ENCODE assay signal across 23 cellular contexts in the genomic region with DNA sequence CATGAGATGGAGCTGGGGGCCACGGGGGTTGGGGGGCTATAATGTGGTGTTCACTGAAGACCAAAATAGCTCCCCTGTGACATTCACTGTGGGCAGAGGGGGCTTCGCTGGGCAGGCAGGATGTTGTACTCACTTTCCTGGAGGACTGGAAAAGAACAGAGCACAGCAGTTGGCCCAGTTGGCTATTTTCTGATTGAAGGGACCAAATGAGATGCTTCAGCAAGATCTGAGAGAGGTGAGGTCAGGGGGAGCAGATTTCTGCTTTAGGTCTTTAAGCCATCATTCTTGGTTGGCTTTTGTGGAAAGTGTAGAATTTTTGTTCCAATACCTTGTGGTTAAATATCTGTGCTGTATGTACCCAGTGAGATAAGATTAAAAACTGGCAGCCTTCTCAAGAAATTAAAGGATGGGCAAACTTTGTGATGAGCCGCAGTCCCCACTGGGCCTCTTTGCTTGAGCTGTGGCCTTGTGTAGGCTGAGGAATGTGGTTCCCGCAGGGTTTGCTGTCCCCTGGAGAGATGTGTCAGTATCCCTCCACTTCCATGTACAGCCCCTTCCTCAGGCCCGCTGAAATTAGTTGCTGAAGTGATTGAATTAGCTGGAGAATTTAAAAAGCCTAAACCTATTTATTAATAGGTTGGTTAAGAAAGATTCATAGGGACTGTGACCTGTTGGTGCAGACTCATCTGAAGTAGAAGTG.
"Had no signal": no experiment of that assay in that cellular context is flagged by ENCODE, and none has a peak within 500 bp of the region (broad histone marks: within the 10 kb centered on the region; RNA-seq: fewer than 3 reads in every experiment).

No MANE protein-coding gene starts in this region.

- H3K27me3 Mint-ChIP-seq: activated CD4-positive, alpha-beta T cell treated with anti-CD3 and anti-CD28 coated beads, Interleukin-2, amount 10 ng/mL, durations not matched to agents 7 days and 5 days; activated naive CD4-positive, alpha-beta T cell treated with anti-CD3 and anti-CD28 coated beads, Interleukin-2, amount 50 U/mL, for 24 hours; dendritic cell treated with granulocyte-macrophage colony-stimulating factor and Interleukin-4, amounts not matched to agents 40 ng/mL and 50 ng/mL, for 4 days had no signal

- H3K79me2 ChIP-seq: hepatocyte had no signal

- H3K9me3 ChIP-seq: ovary, thyroid gland had no signal

- H2AFZ ChIP-seq: hepatocyte had no signal

- H3K4me1 Mint-ChIP-seq: activated CD4-positive, alpha-beta T cell treated with anti-CD3 and anti-CD28 coated beads, Interleukin-2, amount 10 ng/mL, durations not matched to agents 7 days and 5 days; activated naive CD4-positive, alpha-beta T cell treated with anti-CD3 and anti-CD28 coated beads, Interleukin-2, amount 50 U/mL, for 24 hours had no signal

- H3K27me3 ChIP-seq: hepatocyte, ovary, thyroid gland had no signal

- H3K4me3 ChIP-seq: hepatocyte, ovary, SK-N-MC, thyroid gland had no signal

- H3K36me3 Mint-ChIP-seq: natural killer cell treated with Interleukin-12 subunit alpha and Interleukin-12 subunit beta and Interleukin-15 and Interleukin-18, amount 100 ng/mL, for 72 hours had no signal

- H3K4me2 ChIP-seq: hepatocyte had no signal

- H3K36me3 ChIP-seq: ovary had no signal

- FAIRE-seq: bronchial epithelial cell, islet of Langerhans had no signal

- ATAC-seq: activated CD4-positive, CD25-positive, alpha-beta regulatory T cell treated with anti-CD3 and anti-CD28 coated beads, Interleukin-2, amount 50 U/mL, for 24 hours; activated CD8-positive, alpha-beta T cell treated with anti-CD3 and anti-CD28 coated beads, Interleukin-2, amount 10 ng/mL, durations not matched to agents 7 days and 5 days; activated T-cell treated with anti-CD3 and anti-CD28 coated beads, Interleukin-2, amount 50 U/mL, for 72 hours; left cardiac atrium; natural killer cell treated with Interleukin-12 subunit alpha and Interleukin-12 subunit beta and Interleukin-15 and Interleukin-18, amount 100 ng/mL, for 72 hours; sciatic nerve had no signal

- DNase-seq: activated CD4-positive, alpha-beta T cell treated with anti-CD3 and anti-CD28 coated beads, Interleukin-2, amount 10 ng/mL, durations not matched to agents 7 days and 5 days; activated CD8-positive, alpha-beta memory T cell treated with anti-CD3 and anti-CD28 coated beads, Interleukin-2, amount 50 U/mL, for 48 hours; activated CD8-positive, alpha-beta T cell treated with anti-CD3 and anti-CD28 coated beads, Interleukin-2, amount 10 ng/mL, durations not matched to agents 7 days and 5 days; activated effector memory CD4-positive, alpha-beta T cell treated with anti-CD3 and anti-CD28 coated beads, Interleukin-2, amount 50 U/mL, for 16 hours; activated T-cell treated with anti-CD3 and anti-CD28 coated beads, Interleukin-2, amount 50 U/mL, for 72 hours; amygdala; cerebellar nuclear complex; effector memory CD4-positive, alpha-beta T cell; left cardiac atrium; mesendoderm; ovary; stimulated activated CD8-positive, alpha-beta memory T cell treated with anti-CD3 and anti-CD28 coated beads, Interleukin-4, amount 100 ng/mL, for 48 hours; stimulated activated naive CD4-positive, alpha-beta T cell treated with Interleukin-2 at 50 U/mL for 16 hours; thyroid gland had no signal

- H3K27ac ChIP-seq: hepatocyte, ovary, SK-N-MC, thyroid gland had no signal

- H3K4me3 Mint-ChIP-seq: activated CD4-positive, alpha-beta T cell treated with anti-CD3 and anti-CD28 coated beads, Interleukin-2, amount 10 ng/mL, durations not matched to agents 7 days and 5 days; activated CD8-positive, alpha-beta T cell treated with anti-CD3 and anti-CD28 coated beads, Interleukin-2, amount 10 ng/mL, durations not matched to agents 7 days and 5 days; activated naive CD4-positive, alpha-beta T cell treated with anti-CD3 and anti-CD28 coated beads, Interleukin-2, amount 50 U/mL, for 24 hours; activated T-cell treated with anti-CD3 and anti-CD28 coated beads, Interleukin-2, amount 50 U/mL, for 72 hours; dendritic cell treated with granulocyte-macrophage colony-stimulating factor and Interleukin-4, amounts not matched to agents 40 ng/mL and 50 ng/mL, for 4 days; natural killer cell treated with Interleukin-12 subunit alpha and Interleukin-12 subunit beta and Interleukin-15 and Interleukin-18, amount 100 ng/mL, for 72 hours had no signal

- H3K27ac Mint-ChIP-seq: activated CD4-positive, alpha-beta T cell treated with anti-CD3 and anti-CD28 coated beads, Interleukin-2, amount 10 ng/mL, durations not matched to agents 7 days and 5 days; activated CD8-positive, alpha-beta T cell treated with anti-CD3 and anti-CD28 coated beads, Interleukin-2, amount 10 ng/mL, durations not matched to agents 7 days and 5 days; activated naive CD4-positive, alpha-beta T cell treated with anti-CD3 and anti-CD28 coated beads, Interleukin-2, amount 50 U/mL, for 24 hours; activated T-cell treated with anti-CD3 and anti-CD28 coated beads, Interleukin-2, amount 50 U/mL, for 72 hours; dendritic cell treated with granulocyte-macrophage colony-stimulating factor and Interleukin-4, amounts not matched to agents 40 ng/mL and 50 ng/mL, for 4 days; natural killer cell treated with Interleukin-12 subunit alpha and Interleukin-12 subunit beta and Interleukin-15 and Interleukin-18, amount 100 ng/mL, for 72 hours had no signal

- H3K9me3 Mint-ChIP-seq: activated CD4-positive, alpha-beta T cell treated with anti-CD3 and anti-CD28 coated beads, Interleukin-2, amount 10 ng/mL, durations not matched to agents 7 days and 5 days; activated naive CD4-positive, alpha-beta T cell treated with anti-CD3 and anti-CD28 coated beads, Interleukin-2, amount 50 U/mL, for 24 hours; activated T-cell treated with anti-CD3 and anti-CD28 coated beads, Interleukin-2, amount 50 U/mL, for 72 hours; dendritic cell treated with granulocyte-macrophage colony-stimulating factor and Interleukin-4, amounts not matched to agents 40 ng/mL and 50 ng/mL, for 4 days; natural killer cell treated with Interleukin-12 subunit alpha and Interleukin-12 subunit beta and Interleukin-15 and Interleukin-18, amount 100 ng/mL, for 72 hours had no signal
